In the genomic region with DNA sequence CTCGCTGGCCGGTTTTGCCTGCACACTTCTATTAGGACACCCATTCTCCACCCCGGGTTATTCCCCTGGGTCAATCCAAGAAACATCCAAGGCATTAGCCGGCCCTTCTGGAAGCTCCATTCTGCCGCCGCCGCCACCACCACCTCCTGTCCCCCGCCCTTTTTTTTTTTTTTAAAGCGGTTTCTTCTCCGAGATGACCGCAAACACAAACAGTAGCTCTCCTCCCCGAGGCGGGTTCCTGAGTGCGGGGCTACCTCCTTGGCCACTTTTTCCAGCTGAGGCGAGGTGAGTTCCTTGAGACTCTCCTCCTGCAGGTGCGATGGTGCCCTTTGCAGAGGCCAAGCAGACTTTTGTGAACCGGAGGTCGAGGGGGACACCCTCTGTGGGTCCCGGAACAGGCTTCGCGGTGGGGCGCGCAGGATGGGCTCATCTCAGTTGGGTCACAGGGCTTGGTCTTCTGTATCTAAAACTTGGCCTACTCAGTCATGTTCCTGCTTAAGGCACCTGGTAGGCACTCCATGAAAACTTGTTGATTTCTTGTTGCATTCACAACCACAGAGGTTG, we compare ENCODE assay signal across 20 cellular contexts. TPM values are rescaled to one million over a fixed set of nuclear protein-coding genes. Genes with fewer than 3 reads are reported as not detected.
DNase-seq lines count a peak whose midpoint lies in the region; TF ChIP-seq lines count a peak whose summit lies in the region.
"Had no signal": no experiment of that assay in that cellular context is flagged by ENCODE, and none has a peak within 500 bp of the region (broad histone marks: within the 10 kb centered on the region; RNA-seq: fewer than 3 reads in every experiment).

No MANE protein-coding gene starts in this region.

- H3K4me3 ChIP-seq in NT2/D1 (ENCODE audit: insufficient read length, low read depth) (peak overlapping the region; percentile 55), hepatocyte (no peak overlapping the region), SJCRH30 (no peak overlapping the region)
- H3K4me3 ChIP-seq: uterus had no signal

- peak overlapping the region; percentile 87 for H3K4me3 Mint-ChIP-seq in neural crest cell
- H3K4me3 Mint-ChIP-seq: activated T-helper 17 cell treated with anti-CD3 and anti-CD28 coated beads, Interleukin-2, amount 50 U/mL, for 72 hours; CD4-positive, alpha-beta memory T cell; T-helper 2 cell treated with Interferon-gamma antibody and Interleukin-4, amounts not matched to agents 5 μg/mL and 100 μg/mL, for 36 hours had no signal

- H3K36me3 Mint-ChIP-seq in neural crest cell (ENCODE audit: low read depth), result no peaks in the 10 kb centered on the region
- H3K36me3 Mint-ChIP-seq: CD4-positive, alpha-beta memory T cell had no signal

- H4K20me1 ChIP-seq in hepatocyte (ENCODE audit: insufficient read depth, poor library complexity, severe bottlenecking), result no peaks in the 10 kb centered on the region

- no peaks in the 10 kb centered on the region for H3K36me3 ChIP-seq in ES-I3 (ENCODE audit: insufficient read depth, low read length)
- no peaks in the 10 kb centered on the region for H3K36me3 ChIP-seq in NT2/D1 (ENCODE audit: insufficient read depth, insufficient read length, low read length)
- H3K36me3 ChIP-seq in hepatocyte (replicated peaks; ENCODE audit: insufficient read depth, low read depth), result no peaks in the 10 kb centered on the region
- no peaks in the 10 kb centered on the region for H3K36me3 ChIP-seq in SJCRH30
- H3K36me3 ChIP-seq: sigmoid colon, uterus had no signal

- H3K9ac ChIP-seq in ES-I3 (ENCODE audit: low read depth, low read length), result peak overlapping the region; percentile 57; the same call in 1 of the 2 replicates
- H3K9ac ChIP-seq in NT2/D1 (ENCODE audit: insufficient read length, low read depth), result peak overlapping the region; percentile 76

- peak overlapping the region; percentile 91 for H3K4me2 ChIP-seq in hepatocyte

- H3K27ac Mint-ChIP-seq in neural crest cell (ENCODE audit: unreplicated experiment), result no peak overlapping the region
- H3K27ac Mint-ChIP-seq: activated T-helper 17 cell treated with anti-CD3 and anti-CD28 coated beads, Interleukin-2, amount 50 U/mL, for 72 hours; CD4-positive, alpha-beta memory T cell; T-helper 2 cell treated with Interferon-gamma antibody and Interleukin-4, amounts not matched to agents 5 μg/mL and 100 μg/mL, for 36 hours had no signal

- H3K79me2 ChIP-seq in hepatocyte, result no peaks in the 10 kb centered on the region

- H3K9me3 ChIP-seq in ES-I3 (ENCODE audit: control insufficient read depth, insufficient read depth, low read length) (no peaks in the 10 kb centered on the region), NT2/D1 (ENCODE audit: insufficient read depth, low read length) (no peaks in the 10 kb centered on the region), hepatocyte (ENCODE audit: low read depth) (no peaks in the 10 kb centered on the region), SJCRH30 (replicated peaks) (no peaks in the 10 kb centered on the region)
- H3K9me3 ChIP-seq: sigmoid colon, uterus had no signal

- TF ChIP-seq CTCF in hepatocyte (IDR thresholded peaks at IDR 0.05; ENCODE audit: poor library complexity) (no peak), neural crest cell (conservative IDR thresholded peaks at IDR 0.05) (no peak)

- H3K27ac ChIP-seq in hepatocyte (no peak overlapping the region), SJCRH30 (no peak overlapping the region)
- H3K27ac ChIP-seq: uterus had no signal

- H3K9me3 Mint-ChIP-seq in neural crest cell, result no peaks in the 10 kb centered on the region
- H3K9me3 Mint-ChIP-seq: activated T-helper 17 cell treated with anti-CD3 and anti-CD28 coated beads, Interleukin-2, amount 50 U/mL, for 72 hours; T-helper 2 cell treated with Interferon-gamma antibody and Interleukin-4, amounts not matched to agents 5 μg/mL and 100 μg/mL, for 36 hours had no signal

- peaks cover 98% of the 10 kb centered on the region for H3K27me3 Mint-ChIP-seq in neural crest cell (ENCODE audit: low read depth)

- H2AFZ ChIP-seq in hepatocyte, result no peak overlapping the region

- H3K4me1 Mint-ChIP-seq in neural crest cell, result peaks cover 8% of the 10 kb centered on the region
- H3K4me1 Mint-ChIP-seq: activated T-helper 17 cell treated with anti-CD3 and anti-CD28 coated beads, Interleukin-2, amount 50 U/mL, for 72 hours had no signal

- WGBS in hepatocyte (ENCODE audit: low lambda C conversion rate, missing lambda C conversion rate), result 10% methylated on average over 22 of the region's 23 CpGs

- no peaks in the 10 kb centered on the region for H3K9me2 ChIP-seq in hepatocyte (replicated peaks; ENCODE audit: insufficient read depth)

- DNase-seq in NT2/D1 (ENCODE audit: low read depth, low spot score) (peak; percentile 0), hepatocyte (ENCODE audit: low spot score) (no peak), neural crest cell (ENCODE audit: low read depth, low spot score) (no peak), RKO (ENCODE audit: low spot score) (no peak), NK-92 (lab: John Stamatoyannopoulos, UW; ENCODE audit: unreplicated experiment) (no peak), SJCRH30 (no peak)
- DNase-seq in stimulated activated naive CD4-positive, alpha-beta T cell (lab: John Stamatoyannopoulos, UW), result no peak
- DNase-seq: CD4-positive, alpha-beta memory T cell; central memory CD4-positive, alpha-beta T cell; effector CD8-positive, alpha-beta T cell; HCEC 1CT; midbrain; NCI-H1105 treated with DMSO at 0.1 percent for 48 hours; PC-3; sigmoid colon; uterus had no signal

- H3K27me3 ChIP-seq in NT2/D1 (ENCODE audit: insufficient read depth, insufficient read length), result peaks cover 38% of the 10 kb centered on the region
- H3K27me3 ChIP-seq in hepatocyte, result peaks cover 99% of the 10 kb centered on the region
- H3K27me3 ChIP-seq in SJCRH30, result no peaks in the 10 kb centered on the region

- H3K4me1 ChIP-seq in ES-I3 (ENCODE audit: insufficient read depth, low read length) (0 out of 2 replicates have a peak, but pooled peaks cover 3% of the 10 kb centered on the region), NT2/D1 (ENCODE audit: insufficient read depth, insufficient read length) (no peaks in the 10 kb centered on the region), hepatocyte (ENCODE audit: insufficient read depth) (peaks cover 5% of the 10 kb centered on the region), SJCRH30 (no peaks in the 10 kb centered on the region)

RNA-seq across cellular contexts. Expression of a gene that starts 0.9 kb away (rescaled TPM):
- total RNA-seq in hepatocyte, result under 0.01 and 0.33 TPM in 2 replicates
- not detected in 2 replicates for polyA plus RNA-seq in hepatocyte
- 0.02 and 0.05 TPM in 2 replicates for total RNA-seq in neural crest cell
- total RNA-seq in SJCRH30 (2014; rRNA removed; shearing (Covaris generic)), result 0.02 TPM in 1 of 2 replicates, not detected in the other
- total RNA-seq: activated T-helper 17 cell treated with anti-CD3 and anti-CD28 coated beads, Interleukin-2, amount 50 U/mL, for 72 hours; CD4-positive, alpha-beta memory T cell; SK-MEL-5 had no signal
- polyA plus RNA-seq: CD4-positive, alpha-beta memory T cell had no signal
